In the genomic region with DNA sequence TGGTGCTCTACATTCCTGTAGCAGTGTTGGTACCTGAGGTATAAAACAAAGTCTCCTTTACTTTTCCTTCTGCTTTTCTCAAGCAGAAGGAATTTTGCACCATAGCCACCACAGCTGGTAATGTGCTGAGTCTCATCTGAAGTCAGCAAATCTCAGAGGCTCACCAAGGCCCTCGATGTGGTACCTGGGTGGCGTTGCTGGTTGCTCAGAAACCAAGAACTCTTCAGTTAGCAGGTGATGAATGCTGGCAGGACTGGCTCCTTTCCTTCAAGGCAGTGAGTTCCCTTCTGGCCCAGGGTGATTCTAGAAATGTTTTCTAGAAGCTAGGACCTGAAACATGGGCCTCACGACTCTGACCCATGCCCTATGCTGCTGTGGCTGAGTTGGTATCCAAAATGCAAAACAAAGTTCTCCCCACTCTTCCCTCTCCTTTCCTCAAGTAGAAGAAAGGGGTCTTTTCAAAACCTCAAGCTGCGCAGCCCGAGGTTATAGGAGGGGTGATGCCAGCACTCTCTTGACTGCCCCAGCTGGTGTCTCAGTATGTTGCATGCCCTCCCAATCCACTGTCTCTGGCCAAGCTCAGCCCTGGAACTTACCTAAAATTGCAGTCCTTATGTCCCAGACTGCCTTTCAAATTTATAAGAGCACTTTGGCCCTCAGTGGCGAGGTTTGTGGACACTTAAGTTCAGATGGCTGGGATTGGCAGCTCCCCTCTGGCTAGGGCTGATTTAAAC, we compare ENCODE assay signal across 22 cellular contexts.
"Had no signal": no experiment of that assay in that cellular context is flagged by ENCODE, and none has a peak within 500 bp of the region (broad histone marks: within the 10 kb centered on the region; RNA-seq: fewer than 3 reads in every experiment).

No MANE protein-coding gene starts in this region.

- ATAC-seq: PC-3, Right ventricle myocardium inferior had no signal

- H3K27me3 ChIP-seq: Peyer's patch, SJSA1 had no signal

- H3K36me3 ChIP-seq: Peyer's patch, SJSA1 had no signal

- DNase-seq: KBM-7; NCI-H1092; NCI-H1105 treated with DMSO at 0.1 percent for 48 hours; NCI-H1417 treated with DMSO at 0.1 percent for 48 hours; NCI-H146; NCI-H1694 treated with DMSO at 0.1 percent for 48 hours; NCI-H1930; NCI-H2081; NCI-H2107; NCI-H226; NCI-H446; NCI-H510A; NCI-H524 treated with DMSO at 0.1 percent for 48 hours; NCI-H69; NCI-H774; NK-92 treated with Interleukin-12 subunit alpha and Interleukin-12 subunit beta, amount 100 ng/mL, for 24 hours; PC-3; Peyer's patch; SHP77 treated with DMSO at 0.1 percent for 48 hours had no signal

- H3K9me3 ChIP-seq: Peyer's patch, SJSA1 had no signal

- H3K4me1 ChIP-seq: Peyer's patch, SJSA1 had no signal

- H3K4me3 ChIP-seq: Peyer's patch, SJSA1, SK-N-MC had no signal

- H3K27ac ChIP-seq: Peyer's patch, SJSA1, SK-N-MC had no signal
